ENCODE assay signal across 2 cellular contexts in the genomic region with DNA sequence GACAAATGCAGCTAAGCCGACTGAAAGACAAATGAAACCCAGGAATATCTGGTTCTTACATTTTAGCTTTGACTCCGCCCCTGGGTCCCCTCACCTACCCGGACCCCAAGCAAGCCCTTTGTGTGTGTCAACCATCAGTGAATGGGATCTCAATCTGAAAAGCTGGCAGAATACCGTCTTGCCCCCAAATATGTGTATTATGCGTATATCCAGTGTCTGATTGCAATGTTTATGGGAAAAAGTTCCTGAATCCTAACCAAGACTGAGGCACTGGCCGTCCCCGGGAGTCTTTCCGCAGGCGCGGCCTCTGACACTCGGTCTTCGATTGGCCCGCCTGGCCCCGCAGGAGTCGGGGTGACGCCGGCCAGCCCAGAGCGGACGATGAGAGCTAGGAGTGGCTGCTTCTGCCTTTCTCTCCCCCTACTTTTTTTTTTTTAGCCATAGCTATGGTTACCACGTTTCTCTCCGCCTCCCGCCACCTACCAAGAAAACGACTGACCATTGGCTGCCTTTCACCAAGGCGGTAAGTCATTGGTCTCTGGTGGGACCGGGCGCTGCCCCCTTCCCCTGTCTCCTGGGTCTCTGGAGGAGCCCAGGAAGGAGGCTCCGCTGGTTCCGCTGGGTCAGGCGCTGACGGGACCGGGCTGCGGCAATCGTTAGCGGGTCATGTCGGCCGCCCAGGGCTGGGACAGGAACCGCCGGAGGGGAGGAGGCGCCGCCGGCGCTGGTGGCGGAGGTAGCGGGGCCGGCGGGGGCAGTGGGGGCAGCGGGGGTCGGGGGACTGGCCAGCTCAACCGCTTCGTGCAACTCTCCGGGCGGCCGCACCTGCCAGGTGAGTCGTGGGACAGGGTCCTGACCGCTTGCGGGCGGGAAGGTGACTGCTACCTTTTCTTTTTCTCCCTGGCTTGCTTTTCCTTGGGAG.
TF ChIP-seq lines count a peak whose summit lies in the region.

A gene with protein sequence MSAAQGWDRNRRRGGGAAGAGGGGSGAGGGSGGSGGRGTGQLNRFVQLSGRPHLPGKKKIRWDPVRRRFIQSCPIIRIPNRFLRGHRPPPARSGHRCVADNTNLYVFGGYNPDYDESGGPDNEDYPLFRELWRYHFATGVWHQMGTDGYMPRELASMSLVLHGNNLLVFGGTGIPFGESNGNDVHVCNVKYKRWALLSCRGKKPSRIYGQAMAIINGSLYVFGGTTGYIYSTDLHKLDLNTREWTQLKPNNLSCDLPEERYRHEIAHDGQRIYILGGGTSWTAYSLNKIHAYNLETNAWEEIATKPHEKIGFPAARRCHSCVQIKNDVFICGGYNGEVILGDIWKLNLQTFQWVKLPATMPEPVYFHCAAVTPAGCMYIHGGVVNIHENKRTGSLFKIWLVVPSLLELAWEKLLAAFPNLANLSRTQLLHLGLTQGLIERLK (plus strand): TSS at position 557 of the 922 bp plus-strand sequence. CDS start 110 bp downstream, at position 667.

TF ChIP-seq in IMR-90, 13 proteins besides CTCF, POLR2A, EP300 and RAD21:
- peak; percentile 94 for TF ChIP-seq MAZ (IDR thresholded peaks at IDR 0.05; ENCODE audit: borderline replicate concordance, low read depth, low read length)
- TF ChIP-seq RCOR1 (IDR thresholded peaks at IDR 0.05; ENCODE audit: insufficient replicate concordance, low read length), result no peak
- TF ChIP-seq FOS (IDR thresholded peaks at IDR 0.05; ENCODE audit: low read depth, low read length), result peak; percentile 59; the same call in 1 of the 2 replicates
- no peak for TF ChIP-seq CHD1 (IDR thresholded peaks at IDR 0.05; ENCODE audit: low read depth, low read length)
- TF ChIP-seq, protein P1, sequence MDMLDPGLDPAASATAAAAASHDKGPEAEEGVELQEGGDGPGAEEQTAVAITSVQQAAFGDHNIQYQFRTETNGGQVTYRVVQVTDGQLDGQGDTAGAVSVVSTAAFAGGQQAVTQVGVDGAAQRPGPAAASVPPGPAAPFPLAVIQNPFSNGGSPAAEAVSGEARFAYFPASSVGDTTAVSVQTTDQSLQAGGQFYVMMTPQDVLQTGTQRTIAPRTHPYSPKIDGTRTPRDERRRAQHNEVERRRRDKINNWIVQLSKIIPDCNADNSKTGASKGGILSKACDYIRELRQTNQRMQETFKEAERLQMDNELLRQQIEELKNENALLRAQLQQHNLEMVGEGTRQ (IDR thresholded peaks at IDR 0.05; ENCODE audit: low read depth, low read length), result peak; percentile 22; the same call in 1 of the 2 replicates
- TF ChIP-seq NFE2L2 (IDR thresholded peaks at IDR 0.05; ENCODE audit: low read depth, low read length), result no peak
- 0 out of 2 replicates have a peak, but pooled peaks have one; percentile 49 for TF ChIP-seq BHLHE40 (IDR thresholded peaks at IDR 0.05; ENCODE audit: low read depth, low read length)
- TF ChIP-seq MXI1 (IDR thresholded peaks at IDR 0.05; ENCODE audit: borderline replicate concordance, low read depth, low read length), result peak; percentile 42; the same call in 1 of the 2 replicates
- TF ChIP-seq RFX5 (IDR thresholded peaks at IDR 0.05; ENCODE audit: low read depth, low read length), result no peak
- no peak for TF ChIP-seq MAFK (IDR thresholded peaks at IDR 0.05; ENCODE audit: low read depth, low read length)

TF ChIP-seq in endothelial cell of umbilical vein, 7 proteins besides CTCF, POLR2A, EP300 and RAD21:
- TF ChIP-seq FOS (IDR thresholded peaks at IDR 0.05; ENCODE audit: borderline replicate concordance, insufficient read depth, low read length), result no peak
- TF ChIP-seq GATA2 (IDR thresholded peaks at IDR 0.05; ENCODE audit: insufficient read depth, insufficient read length, low read depth, low read length), result no peak
- TF ChIP-seq POLR2AphosphoS5 (IDR thresholded peaks at IDR 0.05; ENCODE audit: insufficient read depth, low read depth, low read length), result peak; percentile 67
